Comparison of ENCODE assay signal across 16 cellular contexts in genomic region chr10:110016957-110017514, GRCh38. TPM values are rescaled to one million over a fixed set of nuclear protein-coding genes. Genes with fewer than 3 reads are reported as not detected.
DNase-seq lines count a peak whose midpoint lies in the region; ATAC-seq and TF ChIP-seq lines count a peak whose summit lies in the region.
"Had no signal": no experiment of that assay in that cellular context is flagged by ENCODE, and none has a peak within 500 bp of the region (broad histone marks: within the 10 kb centered on the region; RNA-seq: fewer than 3 reads in every experiment).

No MANE protein-coding gene starts in this region.

- H4K20me1 ChIP-seq in smooth muscle cell (ENCODE audit: low read depth): peaks cover 92% of the 10 kb centered on the region

- H2AK5ac ChIP-seq in mesendoderm (ENCODE audit: low read length): no peak overlapping the region

- no peak overlapping the region for H2BK120ac ChIP-seq in mesendoderm (ENCODE audit: low read depth, low read length)

- H4K8ac ChIP-seq in mesendoderm (ENCODE audit: low read depth, low read length): no peak overlapping the region

- WGBS in smooth muscle cell (ENCODE audit: low lambda C conversion rate): 47% methylated on average over 5 of the region's 5 CpGs
- WGBS in mesendoderm (ENCODE audit: extremely low coverage, insufficient coverage, low lambda C conversion rate): no CpG with 5 or more reads among the region's 5 CpGs

- peak overlapping the region; percentile 87 for H3K27ac Mint-ChIP-seq in activated naive CD8-positive, alpha-beta T cell
- H3K27ac Mint-ChIP-seq in activated naive CD8-positive, alpha-beta T cell treated with anti-CD3 and anti-CD28 coated beads for 36 hours: no peak overlapping the region

- H3K9ac ChIP-seq in smooth muscle cell (ENCODE audit: low read depth) (no peak overlapping the region), mesendoderm (ENCODE audit: low read length) (no peak overlapping the region)

- H3K79me1 ChIP-seq in mesendoderm (ENCODE audit: low read length): peaks cover 8% of the 10 kb centered on the region

- no peak overlapping the region for H2BK5ac ChIP-seq in mesendoderm (ENCODE audit: low read length)

- H4K5ac ChIP-seq in mesendoderm (ENCODE audit: low read length): no peak overlapping the region

- DNase-seq in activated naive CD8-positive, alpha-beta T cell treated with anti-CD3 and anti-CD28 coated beads for 36 hours: no peak
- DNase-seq in HL-60 (ENCODE audit: low read depth in 1 of 2, low spot score in 1 of 2): no peak
- no peak for DNase-seq in dorsolateral prefrontal cortex
- no peak for DNase-seq in smooth muscle cell (lab: John Stamatoyannopoulos, UW; ENCODE audit: unreplicated experiment)
- DNase-seq in mesendoderm: no peak
- no peak for DNase-seq in NCI-H510A treated with DMSO at 0.1 percent for 48 hours (lab: John Stamatoyannopoulos, UW)
- DNase-seq: brain microvascular endothelial cell, DMS79, MM.1S, mucosa of descending colon, psoas muscle, upper lobe of left lung, WERI-Rb-1 had no signal

- peaks cover 87% of the 10 kb centered on the region for H3K4me1 Mint-ChIP-seq in activated naive CD8-positive, alpha-beta T cell (ENCODE audit: low read depth)
- peaks cover 62% of the 10 kb centered on the region for H3K4me1 Mint-ChIP-seq in activated naive CD8-positive, alpha-beta T cell treated with anti-CD3 and anti-CD28 coated beads for 36 hours

- TF ChIP-seq CTCF in HL-60 (IDR thresholded peaks at IDR 0.05; ENCODE audit: insufficient read depth, low read length) (no peak), dorsolateral prefrontal cortex (IDR thresholded peaks at IDR 0.05 in 54 of 56, conservative IDR thresholded peaks at IDR 0.05 in 2 of 56; ENCODE audit: low read depth in 1 of 56, partially characterized antibody in 56 of 56) (no peak), smooth muscle cell (IDR thresholded peaks at IDR 0.05; ENCODE audit: borderline replicate concordance, insufficient read depth, poor library complexity, severe bottlenecking) (no peak)

- peak overlapping the region; percentile 69 for H3K4me2 ChIP-seq in smooth muscle cell
- H3K4me2 ChIP-seq in mesendoderm (ENCODE audit: low read length): no peak overlapping the region

- peaks cover 3% of the 10 kb centered on the region for H3K36me3 Mint-ChIP-seq in activated naive CD8-positive, alpha-beta T cell
- peaks cover 11% of the 10 kb centered on the region for H3K36me3 Mint-ChIP-seq in activated naive CD8-positive, alpha-beta T cell treated with anti-CD3 and anti-CD28 coated beads for 36 hours

- H3K79me2 ChIP-seq in smooth muscle cell (ENCODE audit: low read depth): peaks cover 100% of the 10 kb centered on the region
- peaks cover 36% of the 10 kb centered on the region for H3K79me2 ChIP-seq in mesendoderm (ENCODE audit: control insufficient read depth, insufficient read depth, low read length)

- H3K27me3 ChIP-seq in HL-60 (ENCODE audit: insufficient read depth, poor library complexity, severe bottlenecking) (no peaks in the 10 kb centered on the region), dorsolateral prefrontal cortex (no peaks in the 10 kb centered on the region), smooth muscle cell (ENCODE audit: low read depth) (no peaks in the 10 kb centered on the region), mesendoderm (ENCODE audit: insufficient read depth, low read length, poor library complexity) (no peaks in the 10 kb centered on the region)
- H3K27me3 ChIP-seq: brain microvascular endothelial cell, upper lobe of left lung had no signal

- peaks cover 45% of the 10 kb centered on the region for H3K4me1 ChIP-seq in smooth muscle cell (ENCODE audit: low read depth)
- peaks cover 3% of the 10 kb centered on the region for H3K4me1 ChIP-seq in mesendoderm (ENCODE audit: control insufficient read depth, low read depth, low read length)

- no peak for ATAC-seq in HG03280 (IDR thresholded peaks at IDR 0.05; ENCODE audit: unreplicated experiment)
- ATAC-seq: mucosa of descending colon, psoas muscle had no signal

- H3K23ac ChIP-seq in mesendoderm (ENCODE audit: low read length): no peak overlapping the region

- no peak overlapping the region for H3K56ac ChIP-seq in mesendoderm (ENCODE audit: low read length)

- H3K27me3 Mint-ChIP-seq in activated naive CD8-positive, alpha-beta T cell: no peaks in the 10 kb centered on the region
- no peaks in the 10 kb centered on the region for H3K27me3 Mint-ChIP-seq in activated naive CD8-positive, alpha-beta T cell treated with anti-CD3 and anti-CD28 coated beads for 36 hours

- intact Hi-C loops in dorsolateral prefrontal cortex (cut with DNase I): no loop called here

- H3K36me3 ChIP-seq in smooth muscle cell (ENCODE audit: low read depth) (no peaks in the 10 kb centered on the region), mesendoderm (ENCODE audit: control insufficient read depth, insufficient read depth, low read length) (no peaks in the 10 kb centered on the region)
- H3K36me3 ChIP-seq: brain microvascular endothelial cell, upper lobe of left lung had no signal

- H2BK15ac ChIP-seq in mesendoderm (replicated peaks; ENCODE audit: low read depth): no peak overlapping the region

- no peaks in the 10 kb centered on the region for H3K9me3 Mint-ChIP-seq in activated naive CD8-positive, alpha-beta T cell (ENCODE audit: low read depth)
- no peaks in the 10 kb centered on the region for H3K9me3 Mint-ChIP-seq in activated naive CD8-positive, alpha-beta T cell treated with anti-CD3 and anti-CD28 coated beads for 36 hours

- no peak overlapping the region for H3K4ac ChIP-seq in mesendoderm (ENCODE audit: low read depth, low read length)

- H3K4me3 ChIP-seq in HL-60 (replicated peaks; ENCODE audit: insufficient read depth, low read length) (no peak overlapping the region), dorsolateral prefrontal cortex (peak overlapping the region in 1 of 59 donors; percentile 3), smooth muscle cell (peak overlapping the region; percentile 6), mesendoderm (ENCODE audit: low read length) (no peak overlapping the region)
- H3K4me3 ChIP-seq: mucosa of descending colon, psoas muscle, SK-N-MC, upper lobe of left lung had no signal

- H3K9me3 ChIP-seq in smooth muscle cell (replicated peaks; ENCODE audit: low read depth): no peaks in the 10 kb centered on the region
- H3K9me3 ChIP-seq: mucosa of descending colon, psoas muscle, upper lobe of left lung had no signal

- no peak overlapping the region for H2AFZ ChIP-seq in smooth muscle cell (ENCODE audit: low read depth)

- H3K18ac ChIP-seq in mesendoderm (ENCODE audit: low read length): no peak overlapping the region

- peak overlapping the region; percentile 21 for H3K4me3 Mint-ChIP-seq in activated naive CD8-positive, alpha-beta T cell
- H3K4me3 Mint-ChIP-seq in activated naive CD8-positive, alpha-beta T cell treated with anti-CD3 and anti-CD28 coated beads for 36 hours: no peak overlapping the region

- 0 out of 2 replicates have a peak overlapping the region, but pooled peaks have one; percentile 15 for H3K27ac ChIP-seq in HL-60 (replicated peaks)
- peak overlapping the region in 47 of 59 donors; percentile 0 to 80 (median 47) for H3K27ac ChIP-seq in dorsolateral prefrontal cortex
- peak overlapping the region; percentile 61 for H3K27ac ChIP-seq in smooth muscle cell (ENCODE audit: low read depth)
- no peak overlapping the region for H3K27ac ChIP-seq in mesendoderm (ENCODE audit: low read depth, low read length)
- H3K27ac ChIP-seq: brain microvascular endothelial cell, psoas muscle, SK-N-MC, WERI-Rb-1 had no signal

- H3F3A ChIP-seq in smooth muscle cell (ENCODE audit: low read depth): peaks cover 17% of the 10 kb centered on the region

RNA-seq across cellular contexts. Expression of gene ADD3, which starts 9.3 kb away (rescaled TPM):
- total RNA-seq in activated naive CD8-positive, alpha-beta T cell treated with anti-CD3 and anti-CD28 coated beads for 36 hours: 10 to 100 TPM; 44.0 to 52.5 TPM
- total RNA-seq in dorsolateral prefrontal cortex: 100 to 1,000 TPM; 171 to 457 (median 267) TPM
- 154 and 155 TPM in 2 replicates for total RNA-seq in smooth muscle cell
- polyA plus RNA-seq in smooth muscle cell: 66.3 and 75.0 TPM in 2 replicates
- polyA plus RNA-seq in mesendoderm (2013, experiment 1 of 2): 46.8 TPM
- polyA plus RNA-seq in mesendoderm (2013, experiment 2 of 2): 50.0 TPM
